1 cellular context compared by ENCODE assay signal in the genomic region with DNA sequence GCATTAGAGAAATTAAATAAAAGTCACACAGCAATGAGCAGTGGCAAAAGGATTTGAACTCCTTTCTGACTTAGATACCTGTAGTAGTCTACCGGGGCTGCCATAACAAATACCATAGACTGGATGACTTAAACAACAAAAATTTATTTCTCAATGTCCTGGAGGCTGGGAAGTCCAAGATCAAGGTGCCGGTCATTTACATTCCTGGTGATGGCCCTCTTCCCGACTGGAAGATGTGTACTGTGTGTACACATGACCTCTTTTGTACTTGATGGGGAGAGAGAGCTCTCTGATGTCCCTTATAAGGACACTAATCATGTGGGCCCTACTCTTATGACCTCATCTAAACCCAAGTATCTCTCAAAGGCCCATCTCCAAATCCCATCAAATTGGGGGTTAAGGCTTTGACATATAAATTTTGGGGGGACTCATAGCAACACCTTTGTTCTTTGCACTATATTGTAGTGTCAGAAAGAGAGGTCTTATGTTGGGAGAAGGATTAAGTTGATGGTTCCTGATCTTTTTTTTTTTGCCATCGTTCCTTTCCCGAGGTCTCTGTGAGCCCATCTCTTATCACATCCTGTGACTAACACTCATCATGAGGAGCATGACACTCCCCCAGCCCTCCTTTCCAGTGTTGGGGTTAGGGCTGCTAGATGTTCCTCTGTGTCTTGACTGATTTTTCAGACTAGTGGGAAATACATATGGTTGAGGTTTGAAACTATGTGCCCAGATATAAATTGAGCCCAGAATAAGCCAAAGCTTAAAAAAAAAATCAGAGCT.
A peak's percentile ranks its signal among the peaks of the same experiment; 100 is the strongest.
TF ChIP-seq lines count a peak whose summit lies in the region.

No MANE protein-coding gene starts in this region.

TF ChIP-seq in K562, 482 proteins besides CTCF, POLR2A, EP300 and RAD21 (continues in another document):
- no peak for TF ChIP-seq FOXJ2 (tag; IDR thresholded peaks at IDR 0.05)
- no peak for TF ChIP-seq ZFP30 (CRISPR knock-in tag; IDR thresholded peaks at IDR 0.05; ENCODE audit: borderline replicate concordance)
- no peak for TF ChIP-seq CHD4 (IDR thresholded peaks at IDR 0.05; ENCODE audit: insufficient read depth, insufficient replicate concordance, low read depth, low read length, poor library complexity, severe bottlenecking)
- TF ChIP-seq RERE (CRISPR knock-in tag; IDR thresholded peaks at IDR 0.05; ENCODE audit: borderline replicate concordance), result no peak
- TF ChIP-seq MAFK (IDR thresholded peaks at IDR 0.05; ENCODE audit: low read length), result no peak
- no peak for TF ChIP-seq RNF2 (IDR thresholded peaks at IDR 0.05)
- peak; percentile 72 for TF ChIP-seq JUND (IDR thresholded peaks at IDR 0.05; ENCODE audit: borderline replicate concordance, low read depth, low read length)
- TF ChIP-seq JUND (tag; IDR thresholded peaks at IDR 0.05; ENCODE audit: borderline replicate concordance, low read depth, low read length), result peak; percentile 67; the same call in 1 of the 3 replicates
- no peak for TF ChIP-seq HBP1 (CRISPR knock-in tag; IDR thresholded peaks at IDR 0.05)
- TF ChIP-seq SMARCE1 (IDR thresholded peaks at IDR 0.05), result peak; percentile 33; the same call in 1 of the 2 replicates
- TF ChIP-seq MEF2D (tag; conservative IDR thresholded peaks at IDR 0.05; ENCODE audit: low read depth), result no peak
- no peak for TF ChIP-seq CXXC5 (CRISPR knock-in tag; IDR thresholded peaks at IDR 0.05)
- TF ChIP-seq PML (IDR thresholded peaks at IDR 0.05; ENCODE audit: low read length), result no peak
- 0 out of 2 replicates have a peak, but pooled peaks have one; percentile 17 for TF ChIP-seq ELF4 (CRISPR knock-in tag; IDR thresholded peaks at IDR 0.05)
- TF ChIP-seq ZBTB49 (CRISPR knock-in tag; IDR thresholded peaks at IDR 0.05; ENCODE audit: borderline replicate concordance), result no peak
- no peak for TF ChIP-seq STAG1 (CRISPR knock-in tag; IDR thresholded peaks at IDR 0.05; ENCODE audit: borderline replicate concordance)
- TF ChIP-seq, protein P1, sequence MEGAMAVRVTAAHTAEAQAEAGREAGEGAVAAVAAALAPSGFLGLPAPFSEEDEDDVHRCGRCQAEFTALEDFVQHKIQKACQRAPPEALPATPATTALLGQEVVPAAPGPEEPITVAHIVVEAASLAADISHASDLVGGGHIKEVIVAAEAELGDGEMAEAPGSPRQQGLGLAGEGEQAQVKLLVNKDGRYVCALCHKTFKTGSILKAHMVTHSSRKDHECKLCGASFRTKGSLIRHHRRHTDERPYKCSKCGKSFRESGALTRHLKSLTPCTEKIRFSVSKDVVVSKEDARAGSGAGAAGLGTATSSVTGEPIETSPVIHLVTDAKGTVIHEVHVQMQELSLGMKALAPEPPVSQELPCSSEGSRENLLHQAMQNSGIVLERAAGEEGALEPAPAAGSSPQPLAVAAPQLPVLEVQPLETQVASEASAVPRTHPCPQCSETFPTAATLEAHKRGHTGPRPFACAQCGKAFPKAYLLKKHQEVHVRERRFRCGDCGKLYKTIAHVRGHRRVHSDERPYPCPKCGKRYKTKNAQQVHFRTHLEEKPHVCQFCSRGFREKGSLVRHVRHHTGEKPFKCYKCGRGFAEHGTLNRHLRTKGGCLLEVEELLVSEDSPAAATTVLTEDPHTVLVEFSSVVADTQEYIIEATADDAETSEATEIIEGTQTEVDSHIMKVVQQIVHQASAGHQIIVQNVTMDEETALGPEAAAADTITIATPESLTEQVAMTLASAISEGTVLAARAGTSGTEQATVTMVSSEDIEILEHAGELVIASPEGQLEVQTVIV (CRISPR knock-in tag; IDR thresholded peaks at IDR 0.05; ENCODE audit: borderline replicate concordance), result no peak
- TF ChIP-seq ZNF609 (CRISPR knock-in tag; IDR thresholded peaks at IDR 0.05; ENCODE audit: borderline replicate concordance), result no peak
- TF ChIP-seq L3MBTL2 (IDR thresholded peaks at IDR 0.05), result peak; percentile 26; the same call in 1 of the 2 replicates
- TF ChIP-seq SMARCC2 (IDR thresholded peaks at IDR 0.05; ENCODE audit: low read depth), result no peak
- no peak for TF ChIP-seq TCF3 (CRISPR knock-in tag; IDR thresholded peaks at IDR 0.05)
- peak; percentile 42; the same call in 1 of the 2 replicates for TF ChIP-seq ZNF384 (IDR thresholded peaks at IDR 0.05; ENCODE audit: low read depth, low read length)
- TF ChIP-seq ZC3H8 (IDR thresholded peaks at IDR 0.05), result no peak
- no peak for TF ChIP-seq ZFP36 (IDR thresholded peaks at IDR 0.05; ENCODE audit: low read depth, low read length, partially characterized antibody)
- TF ChIP-seq SMARCA4 (IDR thresholded peaks at IDR 0.05), result peak; percentile 64; the same call in 1 of the 2 replicates
- TF ChIP-seq GABPA (tag; conservative IDR thresholded peaks at IDR 0.05; ENCODE audit: low read depth), result 0 out of 2 replicates have a peak, but pooled peaks have one; percentile 26
- peak; percentile 94 for TF ChIP-seq FOSL1 (tag; conservative IDR thresholded peaks at IDR 0.05)
- no peak for TF ChIP-seq ATF1 (CRISPR knock-in tag; IDR thresholded peaks at IDR 0.05)
- 0 out of 2 replicates have a peak, but pooled peaks have one; percentile 35 for TF ChIP-seq ATF1 (tag; IDR thresholded peaks at IDR 0.05)
- no peak for TF ChIP-seq ZFP91 (CRISPR knock-in tag; IDR thresholded peaks at IDR 0.05)
- no peak for TF ChIP-seq SP2 (IDR thresholded peaks at IDR 0.05; ENCODE audit: extremely low read depth, low read depth, low read length, poor library complexity, severe bottlenecking)
- TF ChIP-seq E2F5 (CRISPR knock-in tag; IDR thresholded peaks at IDR 0.05), result no peak
- TF ChIP-seq ARID1B (IDR thresholded peaks at IDR 0.05), result peak; percentile 45; the same call in 1 of the 2 replicates
- TF ChIP-seq, protein P2, sequence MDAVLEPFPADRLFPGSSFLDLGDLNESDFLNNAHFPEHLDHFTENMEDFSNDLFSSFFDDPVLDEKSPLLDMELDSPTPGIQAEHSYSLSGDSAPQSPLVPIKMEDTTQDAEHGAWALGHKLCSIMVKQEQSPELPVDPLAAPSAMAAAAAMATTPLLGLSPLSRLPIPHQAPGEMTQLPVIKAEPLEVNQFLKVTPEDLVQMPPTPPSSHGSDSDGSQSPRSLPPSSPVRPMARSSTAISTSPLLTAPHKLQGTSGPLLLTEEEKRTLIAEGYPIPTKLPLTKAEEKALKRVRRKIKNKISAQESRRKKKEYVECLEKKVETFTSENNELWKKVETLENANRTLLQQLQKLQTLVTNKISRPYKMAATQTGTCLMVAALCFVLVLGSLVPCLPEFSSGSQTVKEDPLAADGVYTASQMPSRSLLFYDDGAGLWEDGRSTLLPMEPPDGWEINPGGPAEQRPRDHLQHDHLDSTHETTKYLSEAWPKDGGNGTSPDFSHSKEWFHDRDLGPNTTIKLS (IDR thresholded peaks at IDR 0.05; ENCODE audit: borderline replicate concordance, low read depth), result no peak
